15 cellular contexts compared by ENCODE assay signal in genomic region chr12:6264402-6265037, GRCh38. TPM values are rescaled to one million over a fixed set of nuclear protein-coding genes. Genes with fewer than 3 reads are reported as not detected.
DNase-seq lines count a peak whose midpoint lies in the region; ATAC-seq, FAIRE-seq and TF ChIP-seq lines count a peak whose summit lies in the region.
"Had no signal": no experiment of that assay in that cellular context is flagged by ENCODE, and none has a peak within 500 bp of the region (broad histone marks: within the 10 kb centered on the region; RNA-seq: fewer than 3 reads in every experiment).

No MANE protein-coding gene starts in this region.

- H3K27ac ChIP-seq in SJCRH30, result peak overlapping the region; percentile 41
- peak overlapping the region; percentile 51 for H3K27ac ChIP-seq in lower lobe of right lung
- H3K27ac ChIP-seq: uterus had no signal

- no peaks in the 10 kb centered on the region for H3K9me3 Mint-ChIP-seq in activated naive CD4-positive, alpha-beta T cell treated with anti-CD3 and anti-CD28 coated beads, Interleukin-2, amount 50 U/mL, for 24 hours
- H3K9me3 Mint-ChIP-seq: activated naive CD8-positive, alpha-beta T cell treated with anti-CD3 and anti-CD28 coated beads, Interleukin-2, amount 50 U/mL, for 24 hours had no signal

- no peaks in the 10 kb centered on the region for H3K27me3 Mint-ChIP-seq in activated naive CD4-positive, alpha-beta T cell treated with anti-CD3 and anti-CD28 coated beads, Interleukin-2, amount 50 U/mL, for 24 hours

- H3K36me3 Mint-ChIP-seq in activated naive CD4-positive, alpha-beta T cell treated with anti-CD3 and anti-CD28 coated beads, Interleukin-2, amount 50 U/mL, for 24 hours, result no peaks in the 10 kb centered on the region

- H3K27ac Mint-ChIP-seq in activated naive CD4-positive, alpha-beta T cell treated with anti-CD3 and anti-CD28 coated beads, Interleukin-2, amount 50 U/mL, for 24 hours, result peak overlapping the region; percentile 6
- H3K27ac Mint-ChIP-seq: activated naive CD8-positive, alpha-beta T cell treated with anti-CD3 and anti-CD28 coated beads, Interleukin-2, amount 50 U/mL, for 24 hours had no signal

- intact Hi-C loops in lower lobe of right lung (cut with DNase I), result no loop called here

- H3K4me3 ChIP-seq in SJCRH30 (no peak overlapping the region), lower lobe of right lung (no peak overlapping the region)
- H3K4me3 ChIP-seq: uterus had no signal

- FAIRE-seq in urothelium cell line (lab: Jason Lieb, UNC), result peak; percentile 55
- FAIRE-seq: GM12892 had no signal

- no peaks in the 10 kb centered on the region for H3K36me3 ChIP-seq in SJCRH30
- no peaks in the 10 kb centered on the region for H3K36me3 ChIP-seq in lower lobe of right lung
- H3K36me3 ChIP-seq: uterus had no signal

- no peak for TF ChIP-seq CTCF in lower lobe of right lung (IDR thresholded peaks at IDR 0.05)

- no peaks in the 10 kb centered on the region for H3K4me1 Mint-ChIP-seq in activated naive CD4-positive, alpha-beta T cell treated with anti-CD3 and anti-CD28 coated beads, Interleukin-2, amount 50 U/mL, for 24 hours

- no peaks in the 10 kb centered on the region for H3K27me3 ChIP-seq in SJCRH30
- H3K27me3 ChIP-seq in lower lobe of right lung (ENCODE audit: low read depth), result no peaks in the 10 kb centered on the region
- H3K27me3 ChIP-seq: uterus had no signal

- H3K4me1 ChIP-seq in SJCRH30 (peaks cover 42% of the 10 kb centered on the region), lower lobe of right lung (peaks cover 36% of the 10 kb centered on the region)
- H3K4me1 ChIP-seq: uterus had no signal

- DNase-seq in activated naive CD4-positive, alpha-beta T cell treated with Interleukin-2 at 50 U/mL for 16 hours, result no peak
- DNase-seq in SJCRH30 (no peak), lower lobe of right lung (peak; percentile 81), urothelium cell line (ENCODE audit: low spot score) (no peak), foreskin melanocyte (no peak)
- DNase-seq: activated naive CD8-positive, alpha-beta T cell treated with anti-CD3 and anti-CD28 coated beads, Interleukin-2, amount 50 U/mL, for 24 hours; DND-41; NCI-H1436; stimulated activated CD4-positive, alpha-beta T cell treated with anti-CD3 and anti-CD28 coated beads, Interleukin-12 subunit alpha, Interleukin-12 subunit beta, amount 100 ng/mL, for 4 hours; T-helper 9 cell; uterus had no signal

- ATAC-seq in lower lobe of right lung (peak; percentile 15 to 44), HG03280 (IDR thresholded peaks at IDR 0.05; ENCODE audit: unreplicated experiment) (no peak), GM21528 (IDR thresholded peaks at IDR 0.05; ENCODE audit: low FRiP score, unreplicated experiment) (no peak)
- ATAC-seq: activated naive CD8-positive, alpha-beta T cell treated with anti-CD3 and anti-CD28 coated beads, Interleukin-2, amount 50 U/mL, for 24 hours had no signal

- H3K4me3 Mint-ChIP-seq in activated naive CD4-positive, alpha-beta T cell treated with anti-CD3 and anti-CD28 coated beads, Interleukin-2, amount 50 U/mL, for 24 hours, result no peak overlapping the region
- H3K4me3 Mint-ChIP-seq: activated naive CD8-positive, alpha-beta T cell treated with anti-CD3 and anti-CD28 coated beads, Interleukin-2, amount 50 U/mL, for 24 hours had no signal

- no peaks in the 10 kb centered on the region for H3K9me3 ChIP-seq in SJCRH30 (replicated peaks)
- no peaks in the 10 kb centered on the region for H3K9me3 ChIP-seq in lower lobe of right lung
- H3K9me3 ChIP-seq: uterus had no signal

RNA-seq across cellular contexts. Expression of gene PLEKHG6, which starts 46.0 kb away (rescaled TPM):
- total RNA-seq in SJCRH30 (2014; rRNA removed; shearing (Covaris generic)), result 0.06 TPM in 1 of 2 replicates, not detected in the other
- 2.9 TPM for total RNA-seq in lower lobe of right lung

Comparison
In these comparisons a context has a peak if more than half of its experiments do, and no peak if none do; other contexts are left out.
1. ATAC-seq: peak in lower lobe of right lung (2 of 2); none in HG03280 (single experiment) and GM21528 (single experiment).